ENCODE assay signal across 12 cellular contexts in genomic region chr14:75497191-75497590, GRCh38. TPM values are rescaled to one million over a fixed set of nuclear protein-coding genes. Genes with fewer than 3 reads are reported as not detected.
DNase-seq lines count a peak whose midpoint lies in the region; ATAC-seq, FAIRE-seq and TF ChIP-seq lines count a peak whose summit lies in the region.
"Had no signal": no experiment of that assay in that cellular context is flagged by ENCODE, and none has a peak within 500 bp of the region (broad histone marks: within the 10 kb centered on the region; RNA-seq: fewer than 3 reads in every experiment).

No MANE protein-coding gene starts in this region.

- peaks cover 26% of the 10 kb centered on the region for H3K4me1 Mint-ChIP-seq in activated naive CD8-positive, alpha-beta T cell treated with anti-CD3 and anti-CD28 coated beads, Interleukin-2, amount 10 ng/mL, durations not matched to agents 7 days and 5 days

- no peaks in the 10 kb centered on the region for H3K27me3 Mint-ChIP-seq in activated naive CD8-positive, alpha-beta T cell treated with anti-CD3 and anti-CD28 coated beads, Interleukin-2, amount 10 ng/mL, durations not matched to agents 7 days and 5 days

- H3K27me3 ChIP-seq in right cardiac atrium (ENCODE audit: control insufficient read depth, insufficient read depth) (no peaks in the 10 kb centered on the region), thyroid gland (no peaks in the 10 kb centered on the region), small intestine (ENCODE audit: control insufficient read depth in 2 of 2, insufficient read depth in 2 of 2, low read length in 2 of 2) (no peaks in the 10 kb centered on the region), tibial nerve (no peaks in the 10 kb centered on the region)
- H3K27me3 ChIP-seq: BE2C, Peyer's patch had no signal

- intact Hi-C loops in Right ventricle myocardium superior (cut with DNase I) (no loop called here), right cardiac atrium (cut with DNase I) (loop anchor here in 1 of 4 donors (10.0 kb wide), 1 partner anchor 362 kb away; no protein-coding TSS in a partner anchor), thyroid gland (cut with DNase I) (loop anchor here (10.0 kb wide), 1 partner anchor 58 kb away; no protein-coding TSS in a partner anchor)

- POLR2A ChIA-PET in activated naive CD8-positive, alpha-beta T cell treated with anti-CD3 and anti-CD28 coated beads, Interleukin-2, amount 10 ng/mL, durations not matched to agents 7 days and 5 days (lab: Charles Lee) = interaction anchor here (0.6 to 1.7 kb wide), 5 partner anchors 17 to 371 kb away, joined by 3 to 5 read pairs (median 4); partner anchors contain the start of gene NEK9

- H3K27ac ChIP-seq in right cardiac atrium (ENCODE audit: low read length) = no peak overlapping the region
- no peak overlapping the region for H3K27ac ChIP-seq in thyroid gland
- H3K27ac ChIP-seq in small intestine (ENCODE audit: low read depth in 1 of 2, low read length in 1 of 2) = no peak overlapping the region
- no peak overlapping the region for H3K27ac ChIP-seq in tibial nerve
- H3K27ac ChIP-seq: Peyer's patch had no signal

- peak overlapping the region; percentile 75 for H3K27ac Mint-ChIP-seq in activated naive CD8-positive, alpha-beta T cell treated with anti-CD3 and anti-CD28 coated beads, Interleukin-2, amount 10 ng/mL, durations not matched to agents 7 days and 5 days

- no peak for DNase-seq in Right ventricle myocardium superior
- DNase-seq in right cardiac atrium = no peak
- peak; percentile 56 for DNase-seq in KG1 (lab: John Stamatoyannopoulos, UW)
- peak; percentile 43 for DNase-seq in activated naive CD8-positive, alpha-beta T cell treated with anti-CD3 and anti-CD28 coated beads, Interleukin-2, amount 10 ng/mL, durations not matched to agents 7 days and 5 days
- DNase-seq in thyroid gland = no peak
- DNase-seq in small intestine = no peak
- DNase-seq in tibial nerve (ENCODE audit: low spot score in 2 of 2) = no peak
- DNase-seq in effector CD4-positive, alpha-beta T cell = no peak
- DNase-seq: BE2C, dermis blood vessel endothelial cell, head of caudate nucleus, Peyer's patch had no signal

- ATAC-seq in Right ventricle myocardium superior (ENCODE audit: poor library complexity) (peak; percentile 22), right cardiac atrium (no peak)
- ATAC-seq in activated naive CD8-positive, alpha-beta T cell treated with anti-CD3 and anti-CD28 coated beads, Interleukin-2, amount 10 ng/mL, durations not matched to agents 7 days and 5 days (ENCODE audit: low read depth) = peak; percentile 94

- 84% methylated on average over 4 of the region's 4 CpGs for WGBS in right cardiac atrium
- WGBS in thyroid gland, 2 donors = 81 to 90% methylated on average over 4 of the region's 4 CpGs
- WGBS in small intestine, 3 donors = 70 to 91% (median 76%) methylated on average over 4 of the region's 4 CpGs
- 82 to 86% methylated on average over 4 of the region's 4 CpGs for WGBS in tibial nerve, 2 donors

- no peak for TF ChIP-seq CTCF in thyroid gland (IDR thresholded peaks at IDR 0.05)
- no peak for TF ChIP-seq CTCF in tibial nerve (IDR thresholded peaks at IDR 0.05)

- no peaks in the 10 kb centered on the region for H3K36me3 Mint-ChIP-seq in activated naive CD8-positive, alpha-beta T cell treated with anti-CD3 and anti-CD28 coated beads, Interleukin-2, amount 10 ng/mL, durations not matched to agents 7 days and 5 days

- no peaks in the 10 kb centered on the region for H3K4me1 ChIP-seq in right cardiac atrium (ENCODE audit: control insufficient read depth, insufficient read depth, low read length)
- no peaks in the 10 kb centered on the region for H3K4me1 ChIP-seq in thyroid gland
- H3K4me1 ChIP-seq in small intestine (ENCODE audit: control insufficient read depth in 2 of 2, insufficient read depth in 1 of 2, low read depth in 1 of 2, low read length in 1 of 2) = no peaks in the 10 kb centered on the region
- H3K4me1 ChIP-seq in tibial nerve = no peaks in the 10 kb centered on the region
- H3K4me1 ChIP-seq: BE2C, Peyer's patch had no signal

- FAIRE-seq in small intestine (lab: Jason Lieb, UNC) = no peak

- TF ChIP-seq POLR2A in thyroid gland (IDR thresholded peaks at IDR 0.05) = no peak
- no peak for TF ChIP-seq POLR2A in tibial nerve (IDR thresholded peaks at IDR 0.05)

- no peaks in the 10 kb centered on the region for H3K9me3 Mint-ChIP-seq in activated naive CD8-positive, alpha-beta T cell treated with anti-CD3 and anti-CD28 coated beads, Interleukin-2, amount 10 ng/mL, durations not matched to agents 7 days and 5 days

- H3K9me3 ChIP-seq in right cardiac atrium (ENCODE audit: control insufficient read depth, low read length) (no peaks in the 10 kb centered on the region), thyroid gland (no peaks in the 10 kb centered on the region), small intestine (ENCODE audit: control insufficient read depth, low read depth) (no peaks in the 10 kb centered on the region), tibial nerve (no peaks in the 10 kb centered on the region)
- H3K9me3 ChIP-seq: BE2C, Peyer's patch had no signal

- H3K4me3 Mint-ChIP-seq in activated naive CD8-positive, alpha-beta T cell treated with anti-CD3 and anti-CD28 coated beads, Interleukin-2, amount 10 ng/mL, durations not matched to agents 7 days and 5 days = peak overlapping the region; percentile 63

- TF ChIP-seq EP300 in tibial nerve (IDR thresholded peaks at IDR 0.05) = no peak

- H3K4me3 ChIP-seq in right cardiac atrium (ENCODE audit: low read length) (no peak overlapping the region), thyroid gland (replicated peaks in 1 of 3) (no peak overlapping the region), small intestine (ENCODE audit: low read depth in 1 of 2, low read length in 2 of 2) (no peak overlapping the region), tibial nerve (no peak overlapping the region)
- H3K4me3 ChIP-seq: Peyer's patch had no signal

- no peaks in the 10 kb centered on the region for H3K36me3 ChIP-seq in thyroid gland
- H3K36me3 ChIP-seq in small intestine (ENCODE audit: control insufficient read depth in 2 of 2, insufficient read depth in 2 of 2, low read length in 2 of 2) = no peaks in the 10 kb centered on the region
- no peaks in the 10 kb centered on the region for H3K36me3 ChIP-seq in tibial nerve
- H3K36me3 ChIP-seq: BE2C, Peyer's patch had no signal

RNA-seq across cellular contexts. Expression of gene BATF, which starts 25.1 kb away (rescaled TPM):
- total RNA-seq in Right ventricle myocardium superior (0.62 TPM), right cardiac atrium (1 to 10 TPM in 1 of 4 donors, under 1 TPM in 2, not detected in 1; 0.53 to 3.0 (median 0.54) TPM), thyroid gland (1 to 10 TPM in 3 of 4 donors, not detected in 1; 1.6 to 6.6 (median 4.9) TPM), tibial nerve (10 to 100 TPM in 1 of 4 donors, 1 to 10 TPM in 2, not detected in 1; 3.8 to 11.1 (median 6.3) TPM)
- polyA plus RNA-seq in right cardiac atrium (0.91 TPM), small intestine (1 to 10 TPM; 4.0 to 5.9 (median 5.4) TPM)
- 10 to 100 TPM; 31.3 to 34.1 TPM for total RNA-seq in activated naive CD8-positive, alpha-beta T cell treated with anti-CD3 and anti-CD28 coated beads, Interleukin-2, amount 10 ng/mL, durations not matched to agents 7 days and 5 days

Comparison
In these comparisons a context has a peak if more than half of its experiments do, and no peak if none do; other contexts are left out.
1. ATAC-seq: peak in Right ventricle myocardium superior (single experiment) and activated naive CD8-positive, alpha-beta T cell treated with anti-CD3 and anti-CD28 coated beads, Interleukin-2, amount 10 ng/mL, durations not matched to agents 7 days and 5 days (single experiment); none in right cardiac atrium (0 of 2).
2. DNase-seq: peak in KG1 (single experiment) and activated naive CD8-positive, alpha-beta T cell treated with anti-CD3 and anti-CD28 coated beads, Interleukin-2, amount 10 ng/mL, durations not matched to agents 7 days and 5 days (single experiment); none in Right ventricle myocardium superior (single experiment), right cardiac atrium (0 of 3), thyroid gland (0 of 2), small intestine (single experiment), tibial nerve (0 of 2) and effector CD4-positive, alpha-beta T cell (single experiment).